8 cellular contexts compared by ENCODE assay signal in genomic region chr14:20413785-20414117, GRCh38. TPM values are rescaled to one million over a fixed set of nuclear protein-coding genes. Genes with fewer than 3 reads are reported as not detected.
DNase-seq lines count a peak whose midpoint lies in the region; ATAC-seq and TF ChIP-seq lines count a peak whose summit lies in the region.

No MANE protein-coding gene starts in this region.

- peak overlapping the region; percentile 96 for H3K27ac Mint-ChIP-seq in activated CD4-positive, alpha-beta memory T cell treated with anti-CD3 and anti-CD28 coated beads for 36 hours
- H3K27ac Mint-ChIP-seq in osteocyte (ENCODE audit: unreplicated experiment), result peak overlapping the region; percentile 98

- H3K27me3 ChIP-seq in HUES48 (ENCODE audit: control insufficient read depth, insufficient read depth, low read length), result no peaks in the 10 kb centered on the region
- no peaks in the 10 kb centered on the region for H3K27me3 ChIP-seq in foreskin keratinocyte

- ATAC-seq in foreskin keratinocyte, result no peak
- no peak for ATAC-seq in GM21717 (IDR thresholded peaks at IDR 0.05; ENCODE audit: unreplicated experiment)

- TF ChIP-seq CTCF in foreskin keratinocyte (conservative IDR thresholded peaks at IDR 0.05), result no peak
- no peak for TF ChIP-seq CTCF in osteocyte (IDR thresholded peaks at IDR 0.05)

- H3K4me1 Mint-ChIP-seq in activated CD4-positive, alpha-beta memory T cell treated with anti-CD3 and anti-CD28 coated beads for 36 hours (ENCODE audit: low read depth), result peaks cover 40% of the 10 kb centered on the region
- H3K4me1 Mint-ChIP-seq in osteocyte (ENCODE audit: unreplicated experiment), result peaks cover 23% of the 10 kb centered on the region

- H3K4me1 ChIP-seq in HUES48 (ENCODE audit: control insufficient read depth, insufficient read depth, low read length) (peaks cover 18% of the 10 kb centered on the region), foreskin keratinocyte (peaks cover 3% of the 10 kb centered on the region)

- peak overlapping the region; percentile 99 for H3K4me3 ChIP-seq in HUES48 (ENCODE audit: low read depth, low read length)

- H3K36me3 Mint-ChIP-seq in activated CD4-positive, alpha-beta memory T cell treated with anti-CD3 and anti-CD28 coated beads for 36 hours, result peaks cover 3% of the 10 kb centered on the region
- no peaks in the 10 kb centered on the region for H3K36me3 Mint-ChIP-seq in osteocyte (ENCODE audit: unreplicated experiment)

- H3K36me3 ChIP-seq in HUES48 (ENCODE audit: control insufficient read depth, insufficient read depth, low read length), result no peaks in the 10 kb centered on the region

- peak; percentile 12 to 13 for DNase-seq in stimulated activated CD4-positive, alpha-beta T cell treated with anti-CD3 and anti-CD28 coated beads, Interleukin-4, amount 100 ng/mL, for 48 hours (ENCODE audit: low read depth in 2 of 2)
- no peak for DNase-seq in stimulated activated CD4-positive, alpha-beta T cell treated with anti-CD3 and anti-CD28 coated beads, Interleukin-4, amount 100 ng/mL, for 1 hour
- peak; percentile 42 for DNase-seq in activated CD4-positive, alpha-beta memory T cell treated with anti-CD3 and anti-CD28 coated beads for 36 hours
- DNase-seq in foreskin keratinocyte, result no peak
- no peak for DNase-seq in osteocyte (ENCODE audit: extremely low spot score, unreplicated experiment)
- no peak for DNase-seq in activated CD8-positive, alpha-beta memory T cell treated with anti-CD3 and anti-CD28 coated beads for 24 hours

- H3K4me3 Mint-ChIP-seq in activated CD4-positive, alpha-beta memory T cell treated with anti-CD3 and anti-CD28 coated beads for 36 hours, result peak overlapping the region; percentile 93
- peak overlapping the region; percentile 93 for H3K4me3 Mint-ChIP-seq in osteocyte (ENCODE audit: unreplicated experiment)

- POLR2A ChIA-PET in activated CD4-positive, alpha-beta memory T cell treated with anti-CD3 and anti-CD28 coated beads for 36 hours (lab: Charles Lee), result interaction anchor here (0.7 to 3.6 kb wide), 4 partner anchors 9 to 71 kb away, joined by 3 to 16 read pairs (median 10); partner anchors contain the start of genes APEX1, OSGEP and PARP2

- no peaks in the 10 kb centered on the region for H3K9me3 ChIP-seq in HUES48 (ENCODE audit: control insufficient read depth, insufficient read depth, low read length)

- no peaks in the 10 kb centered on the region for H3K9me3 Mint-ChIP-seq in activated CD4-positive, alpha-beta memory T cell treated with anti-CD3 and anti-CD28 coated beads for 36 hours
- no peaks in the 10 kb centered on the region for H3K9me3 Mint-ChIP-seq in osteocyte (ENCODE audit: unreplicated experiment)

- intact Hi-C loops in activated CD4-positive, alpha-beta memory T cell treated with anti-CD3 and anti-CD28 coated beads for 36 hours (cut with micrococcal nuclease), result loop anchor here (1.0 to 5.0 kb wide), 8 partner anchors 12 to 267 kb away; partner anchors contain the start of genes OSGEP, PARP2 and PNP

- H3K27ac ChIP-seq in HUES48 (ENCODE audit: low read depth, low read length) (no peak overlapping the region), foreskin keratinocyte (peak overlapping the region; percentile 94)

- H3K27me3 Mint-ChIP-seq in activated CD4-positive, alpha-beta memory T cell treated with anti-CD3 and anti-CD28 coated beads for 36 hours, result no peaks in the 10 kb centered on the region
- H3K27me3 Mint-ChIP-seq in osteocyte (ENCODE audit: unreplicated experiment), result no peaks in the 10 kb centered on the region

- CTCF ChIA-PET in activated CD4-positive, alpha-beta memory T cell treated with anti-CD3 and anti-CD28 coated beads for 36 hours (lab: Charles Lee), result interaction anchor here (1.0 to 2.0 kb wide), 10 partner anchors 9 to 268 kb away, joined by 3 to 10 read pairs (median 6); partner anchors contain the start of genes APEX1, CCNB1IP1, OSGEP and PNP

- peak overlapping the region; percentile 74; the same call in 1 of the 2 replicates for H3K9ac ChIP-seq in HUES48 (ENCODE audit: low read depth, low read length)

RNA-seq across cellular contexts. Expression of gene TEP1, which starts 0.5 kb away (rescaled TPM):
- 10 to 100 TPM; 47.1 to 49.3 TPM for total RNA-seq in activated CD4-positive, alpha-beta memory T cell treated with anti-CD3 and anti-CD28 coated beads for 36 hours
- total RNA-seq in foreskin keratinocyte, result 18.6 and 18.8 TPM in 2 replicates
- polyA plus RNA-seq in foreskin keratinocyte, result 7.5 and 7.7 TPM in 2 replicates
- 35.4 and 38.0 TPM in 2 replicates for total RNA-seq in osteocyte

RNA-seq across cellular contexts. Expression of gene KLHL33, which starts 22.2 kb away (rescaled TPM):
- under 1 TPM in 1 of 2 experiments, not detected in 1; 0.12 TPM for total RNA-seq in activated CD4-positive, alpha-beta memory T cell treated with anti-CD3 and anti-CD28 coated beads for 36 hours
- not detected in 2 replicates for total RNA-seq in foreskin keratinocyte
- polyA plus RNA-seq in foreskin keratinocyte, result not detected in 2 replicates
- 0.05 and 0.08 TPM in 2 replicates for total RNA-seq in osteocyte

RNA-seq across cellular contexts. Expression of gene OSGEP, which starts 40.9 kb away (rescaled TPM):
- total RNA-seq in activated CD4-positive, alpha-beta memory T cell treated with anti-CD3 and anti-CD28 coated beads for 36 hours, result 10 to 100 TPM; 39.2 to 41.0 TPM
- 22.6 and 23.3 TPM in 2 replicates for total RNA-seq in foreskin keratinocyte
- polyA plus RNA-seq in foreskin keratinocyte, result 24.9 and 31.9 TPM in 2 replicates
- total RNA-seq in osteocyte, result 35.7 and 37.1 TPM in 2 replicates

RNA-seq across cellular contexts. Expression of gene APEX1, which starts 41.3 kb away (rescaled TPM):
- total RNA-seq in activated CD4-positive, alpha-beta memory T cell treated with anti-CD3 and anti-CD28 coated beads for 36 hours, result 100 to 1,000 TPM; 186 to 193 TPM
- total RNA-seq in foreskin keratinocyte (112 and 128 TPM in 2 replicates), osteocyte (232 and 241 TPM in 2 replicates)
- 207 and 226 TPM in 2 replicates for polyA plus RNA-seq in foreskin keratinocyte

RNA-seq across cellular contexts. Expression of gene PIP4P1, which starts 47.5 kb away (rescaled TPM):
- 10 to 100 TPM; 31.1 to 35.2 TPM for total RNA-seq in activated CD4-positive, alpha-beta memory T cell treated with anti-CD3 and anti-CD28 coated beads for 36 hours
- 23.0 and 23.8 TPM in 2 replicates for total RNA-seq in foreskin keratinocyte
- polyA plus RNA-seq in foreskin keratinocyte, result 27.2 and 29.2 TPM in 2 replicates
- 34.9 and 36.8 TPM in 2 replicates for total RNA-seq in osteocyte

Comparison
In these comparisons a context has a peak if more than half of its experiments do, and no peak if none do; other contexts are left out.
1. DNase-seq: peak in stimulated activated CD4-positive, alpha-beta T cell treated with anti-CD3 and anti-CD28 coated beads, Interleukin-4, amount 100 ng/mL, for 48 hours (2 of 2) and activated CD4-positive, alpha-beta memory T cell treated with anti-CD3 and anti-CD28 coated beads for 36 hours (single experiment); none in stimulated activated CD4-positive, alpha-beta T cell treated with anti-CD3 and anti-CD28 coated beads, Interleukin-4, amount 100 ng/mL, for 1 hour (single experiment), foreskin keratinocyte (0 of 2), osteocyte (single experiment) and activated CD8-positive, alpha-beta memory T cell treated with anti-CD3 and anti-CD28 coated beads for 24 hours (single experiment).